Comparison of ENCODE assay signal across 20 cellular contexts in genomic region chr9:83670381-83670780, GRCh38.
"Had no signal": no experiment of that assay in that cellular context is flagged by ENCODE, and none has a peak within 500 bp of the region (broad histone marks: within the 10 kb centered on the region; RNA-seq: fewer than 3 reads in every experiment).

No MANE protein-coding gene starts in this region.

- H3K27ac ChIP-seq: epithelial cell of prostate, esophagus muscularis mucosa, gastrocnemius medialis, heart right ventricle, neural progenitor cell, ovary, suprapubic skin, thyroid gland had no signal

- DNase-seq: effector memory CD8-positive, alpha-beta T cell; gastrocnemius medialis; heart right ventricle; hypothalamus; kidney glomerular epithelial cell; mammary epithelial cell; nucleus accumbens; ovary; right cardiac atrium; stimulated activated CD4-positive, alpha-beta T cell treated with anti-CD3 and anti-CD28 coated beads, Interleukin-4, amount 100 ng/mL, for 1 hour; stimulated activated CD8-positive, alpha-beta memory T cell treated with anti-CD3 and anti-CD28 coated beads, Interleukin-4, amount 100 ng/mL, for 48 hours; stimulated activated naive CD8-positive, alpha-beta T cell treated with anti-CD3 and anti-CD28 coated beads, Interleukin-15, Interleukin-2, amounts not matched to agents 100 U/mL and 50 U/mL, for 24 hours; thyroid gland had no signal

- H3K4me2 ChIP-seq: neural progenitor cell, smooth muscle cell had no signal

- H3K4me1 ChIP-seq: neural progenitor cell, suprapubic skin had no signal

- H3K4me3 ChIP-seq: esophagus muscularis mucosa, gastrocnemius medialis, heart right ventricle, neural progenitor cell, ovary, smooth muscle cell, suprapubic skin, thyroid gland had no signal

- H3K27me3 ChIP-seq: esophagus muscularis mucosa, gastrocnemius medialis, heart right ventricle, neural progenitor cell, ovary, suprapubic skin, thyroid gland had no signal

- H3K9ac ChIP-seq: neural progenitor cell had no signal

- H3K36me3 ChIP-seq: ovary had no signal

- H2AFZ ChIP-seq: neural progenitor cell had no signal

- H3K9me3 ChIP-seq: esophagus muscularis mucosa, gastrocnemius medialis, heart right ventricle, ovary, suprapubic skin, thyroid gland had no signal

- ATAC-seq: effector memory CD8-positive, alpha-beta T cell; gastrocnemius medialis; heart right ventricle; natural killer cell treated with Interleukin-12 subunit alpha and Interleukin-12 subunit beta and Interleukin-15 and Interleukin-18, amount 100 ng/mL, for 72 hours; right cardiac atrium; stimulated activated effector memory CD8-positive, alpha-beta T cell treated with anti-CD3 and anti-CD28 coated beads, Interleukin-12 subunit alpha, Interleukin-12 subunit beta, amount 100 ng/mL, for 72 hours; stimulated activated naive CD8-positive, alpha-beta T cell treated with anti-CD3 and anti-CD28 coated beads, Interleukin-15, Interleukin-2, amounts not matched to agents 100 U/mL and 50 U/mL, for 24 hours had no signal
